Comparison of ENCODE assay signal across 33 cellular contexts in genomic region chr10:118452098-118452497, GRCh38.
DNase-seq lines count a peak whose midpoint lies in the region; ATAC-seq, FAIRE-seq and TF ChIP-seq lines count a peak whose summit lies in the region.
"Had no signal": no experiment of that assay in that cellular context is flagged by ENCODE, and none has a peak within 500 bp of the region (broad histone marks: within the 10 kb centered on the region; RNA-seq: fewer than 3 reads in every experiment).

No MANE protein-coding gene starts in this region.

- CTCF ChIA-PET in HEK293 (lab: Yijun Ruan, JAX), result interaction anchor here (0.6 to 1.2 kb wide), 2 partner anchors 87 to 955 kb away, joined by 3 to 4 read pairs; no protein-coding TSS in a partner anchor

- peaks cover 22% of the 10 kb centered on the region for H3K9me3 Mint-ChIP-seq in nephron progenitor cell

- H3K9me3 ChIP-seq in HEK293 (ENCODE audit: control insufficient read depth, insufficient read depth, low read depth, low read length) (no peaks in the 10 kb centered on the region), small intestine (ENCODE audit: control insufficient read depth, low read depth) (no peaks in the 10 kb centered on the region)
- H3K9me3 ChIP-seq: BE2C had no signal

- H3K36me3 ChIP-seq in HEK293 (ENCODE audit: control insufficient read depth in 2 of 2, insufficient read depth in 1 of 2, low read length in 2 of 2), result no peaks in the 10 kb centered on the region
- no peaks in the 10 kb centered on the region for H3K36me3 ChIP-seq in small intestine (ENCODE audit: control insufficient read depth in 2 of 2, insufficient read depth in 2 of 2, low read length in 2 of 2)
- H3K36me3 ChIP-seq: BE2C; BLaER1; BLaER1 treated with 17β-estradiol and CSF1 and Interleukin-3, amounts not matched to agents 10 nM and 100 nM had no signal

- peaks cover 0 to 7% of the 10 kb centered on the region in 2 donors for H3K27me3 ChIP-seq in small intestine (ENCODE audit: control insufficient read depth in 2 of 2, insufficient read depth in 2 of 2, low read length in 2 of 2)
- H3K27me3 ChIP-seq: BLaER1; BLaER1 treated with 17β-estradiol and CSF1 and Interleukin-3, amounts not matched to agents 10 nM and 100 nM had no signal

- no peak for TF ChIP-seq CTCF in HEK293 (tag by site-specific recombination; IDR thresholded peaks at IDR 0.05)
- no peak for TF ChIP-seq CTCF in nephron progenitor cell (IDR thresholded peaks at IDR 0.05)
- no peak for TF ChIP-seq CTCF in GM13976 (IDR thresholded peaks at IDR 0.05; ENCODE audit: borderline replicate concordance, control extremely low read depth, extremely low read depth, insufficient read depth, missing control alignments)

- H3K4me1 ChIP-seq in HEK293 (ENCODE audit: control insufficient read depth, insufficient read depth, low read length) (no peaks in the 10 kb centered on the region), small intestine (ENCODE audit: control insufficient read depth in 2 of 2, insufficient read depth in 1 of 2, low read depth in 1 of 2, low read length in 1 of 2) (no peaks in the 10 kb centered on the region)
- H3K4me1 ChIP-seq: A549, BE2C, Caco-2 had no signal

- H3K4me3 ChIP-seq in HEK293 (ENCODE audit: low read depth, low read length), result no peak overlapping the region
- no peak overlapping the region for H3K4me3 ChIP-seq in small intestine (ENCODE audit: low read depth in 1 of 2, low read length in 2 of 2)
- H3K4me3 ChIP-seq: A549; BLaER1; BLaER1 treated with 17β-estradiol and CSF1 and Interleukin-3, amounts not matched to agents 10 nM and 100 nM had no signal

- no peaks in the 10 kb centered on the region for H3K27me3 Mint-ChIP-seq in nephron progenitor cell (ENCODE audit: low read depth, poor library complexity)

- POLR2A ChIA-PET in HEK293 (lab: Yijun Ruan, JAX), result no interaction called here

- H3K36me3 Mint-ChIP-seq in nephron progenitor cell (ENCODE audit: low read depth), result peaks cover 14% of the 10 kb centered on the region
- H3K36me3 Mint-ChIP-seq: CD14-positive monocyte; CD4-positive, alpha-beta memory T cell; CD4-positive, CD25-positive, alpha-beta regulatory T cell; CD8-positive, alpha-beta T cell had no signal

- DNase-seq in nephron progenitor cell (no peak), small intestine (no peak), GM13976 (ENCODE audit: low spot score) (no peak), dedifferentiated amniotic fluid mesenchymal stem cell (ENCODE audit: extremely low spot score) (no peak)
- DNase-seq: 8988T; ACHN; AML-193; BE2C; C1 segment of cervical spinal cord; Caco-2; Calu3; CD4-positive, alpha-beta memory T cell; CD4-positive, alpha-beta T cell; CD4-positive, CD25-positive, alpha-beta regulatory T cell; CD8-positive, alpha-beta memory T cell; CD8-positive, alpha-beta T cell; COR-L47; DMS 273 treated with DMSO at 0.1 percent for 48 hours; DMS153; DMS53; DMS79 treated with DMSO at 0.1 percent for 48 hours; DND-41; EL had no signal

- peaks cover 41% of the 10 kb centered on the region for H3K4me1 Mint-ChIP-seq in nephron progenitor cell
- H3K4me1 Mint-ChIP-seq: B cell; CD14-positive monocyte; CD4-positive, alpha-beta memory T cell; CD4-positive, CD25-positive, alpha-beta regulatory T cell; CD8-positive, alpha-beta memory T cell had no signal

- ATAC-seq in HG02981 (IDR thresholded peaks at IDR 0.05; ENCODE audit: unreplicated experiment), result no peak
- ATAC-seq: A549; CD8-positive, alpha-beta T cell had no signal

- peak overlapping the region; percentile 77 for H3K27ac Mint-ChIP-seq in nephron progenitor cell
- H3K27ac Mint-ChIP-seq: B cell; CD14-positive monocyte; CD4-positive, alpha-beta memory T cell; CD4-positive, alpha-beta T cell; CD4-positive, CD25-positive, alpha-beta regulatory T cell; CD8-positive, alpha-beta memory T cell; CD8-positive, alpha-beta T cell had no signal

- no peak overlapping the region for H3K4me3 Mint-ChIP-seq in nephron progenitor cell
- H3K4me3 Mint-ChIP-seq: B cell; CD14-positive monocyte; CD4-positive, alpha-beta memory T cell; CD4-positive, alpha-beta T cell; CD8-positive, alpha-beta memory T cell; CD8-positive, alpha-beta T cell had no signal

- H3K27ac ChIP-seq in HEK293 (ENCODE audit: extremely low read depth, low read depth, low read length) (no peak overlapping the region), small intestine (ENCODE audit: low read depth in 1 of 2, low read length in 1 of 2) (no peak overlapping the region)
- H3K27ac ChIP-seq: 22Rv1; A549; BLaER1; BLaER1 treated with 17β-estradiol and CSF1 and Interleukin-3, amounts not matched to agents 10 nM and 100 nM; C4-2B had no signal

- in situ Hi-C loops in GM13976 (cut with MboI; ENCODE audit: low sequenced_read_pairs, unreplicated experiment), result loop anchor here (25.0 kb wide), 1 partner anchor 965 kb away; no protein-coding TSS in a partner anchor

- peak; percentile 61 for FAIRE-seq in small intestine (lab: Jason Lieb, UNC)
- FAIRE-seq: A549, D721Med had no signal

TF ChIP-seq in HEK293, 187 proteins besides CTCF, POLR2A, EP300 and RAD21:
- TF ChIP-seq ZNF843 (tag by site-specific recombination; IDR thresholded peaks at IDR 0.05), result no peak
- no peak for TF ChIP-seq ZBTB49 (tag by site-specific recombination; IDR thresholded peaks at IDR 0.05; ENCODE audit: low read depth)
- TF ChIP-seq ZNF133 (tag by site-specific recombination; IDR thresholded peaks at IDR 0.05), result peak; percentile 96
- peak; percentile 51 for TF ChIP-seq ZNF366 (tag by site-specific recombination; conservative IDR thresholded peaks at IDR 0.05)
- TF ChIP-seq SETDB1 (IDR thresholded peaks at IDR 0.05; ENCODE audit: insufficient read length, low read length), result peak; percentile 30
TF ChIP-seq in HEK293: peak in this region for 3.
